14 cellular contexts compared by ENCODE assay signal in genomic region chr3:48543271-48543866, GRCh38. TPM values are rescaled to one million over a fixed set of nuclear protein-coding genes. Genes with fewer than 3 reads are reported as not detected.
DNase-seq lines count a peak whose midpoint lies in the region; ATAC-seq and TF ChIP-seq lines count a peak whose summit lies in the region.
"Had no signal": no experiment of that assay in that cellular context is flagged by ENCODE, and none has a peak within 500 bp of the region (broad histone marks: within the 10 kb centered on the region; RNA-seq: fewer than 3 reads in every experiment).

No MANE protein-coding gene starts in this region.

- H3K27ac Mint-ChIP-seq in neural progenitor cell = no peak overlapping the region
- H3K27ac Mint-ChIP-seq: activated CD8-positive, alpha-beta T cell treated with anti-CD3 and anti-CD28 coated beads, Interleukin-2, amount 10 ng/mL, durations not matched to agents 7 days and 5 days; GM23338 had no signal

- H3K79me2 ChIP-seq in neural progenitor cell (ENCODE audit: low read depth) = no peaks in the 10 kb centered on the region

- no peaks in the 10 kb centered on the region for H3K4me1 Mint-ChIP-seq in neural progenitor cell
- H3K4me1 Mint-ChIP-seq: GM23338 had no signal

- H3F3A ChIP-seq in neural progenitor cell (ENCODE audit: low read depth) = peaks cover 8% of the 10 kb centered on the region

- H3K9me3 Mint-ChIP-seq in neural progenitor cell = no peaks in the 10 kb centered on the region
- H3K9me3 Mint-ChIP-seq: GM23338 had no signal

- H3K9ac ChIP-seq in neural progenitor cell = no peak overlapping the region

- no peak overlapping the region for H2AFZ ChIP-seq in neural progenitor cell (replicated peaks)
- H2AFZ ChIP-seq: GM23338 had no signal

- H3K36me3 ChIP-seq in adrenal gland (replicated peaks in 1 of 2) (peaks cover 0 to 4% of the 10 kb centered on the region in 2 donors), neural progenitor cell (no peaks in the 10 kb centered on the region)

- H4K20me1 ChIP-seq in neural progenitor cell (ENCODE audit: low read depth) = no peaks in the 10 kb centered on the region

- no peaks in the 10 kb centered on the region for H3K27me3 ChIP-seq in adrenal gland
- no peaks in the 10 kb centered on the region for H3K27me3 ChIP-seq in neural progenitor cell
- H3K27me3 ChIP-seq: Peyer's patch had no signal

- no peak overlapping the region for H3K4me3 ChIP-seq in adrenal gland
- H3K4me3 ChIP-seq in neural progenitor cell = no peak overlapping the region
- H3K4me3 ChIP-seq: GM23338, Peyer's patch had no signal

- TF ChIP-seq POLR2A in adrenal gland (IDR thresholded peaks at IDR 0.05) = no peak

- 42 to 61% (median 57%) methylated on average over 7 to 9 of the region's 9 CpGs for WGBS in adrenal gland, 4 donors

- H3K4me1 ChIP-seq in adrenal gland (replicated peaks in 1 of 2) (peaks cover 0 to 3% of the 10 kb centered on the region in 2 donors), neural progenitor cell (no peaks in the 10 kb centered on the region)
- H3K4me1 ChIP-seq: Peyer's patch had no signal

- H3K4me3 Mint-ChIP-seq in neural progenitor cell = no peak overlapping the region
- H3K4me3 Mint-ChIP-seq: activated CD8-positive, alpha-beta T cell treated with anti-CD3 and anti-CD28 coated beads, Interleukin-2, amount 10 ng/mL, durations not matched to agents 7 days and 5 days; GM23338 had no signal

- no peak overlapping the region for H3K27ac ChIP-seq in adrenal gland
- no peak overlapping the region for H3K27ac ChIP-seq in neural progenitor cell
- H3K27ac ChIP-seq: Peyer's patch had no signal

- H3K27me3 Mint-ChIP-seq in neural progenitor cell (ENCODE audit: insufficient read depth, low read depth) = peaks cover 5% of the 10 kb centered on the region

- intact Hi-C loops in adrenal gland (cut with DNase I) = no loop called here

- ATAC-seq in HG03175 (IDR thresholded peaks at IDR 0.05; ENCODE audit: unreplicated experiment) = no peak
- ATAC-seq: activated CD8-positive, alpha-beta T cell treated with anti-CD3 and anti-CD28 coated beads, Interleukin-2, amount 10 ng/mL, durations not matched to agents 7 days and 5 days; GM23338 had no signal

- H3K4me2 ChIP-seq in neural progenitor cell = no peak overlapping the region
- H3K4me2 ChIP-seq: GM23338 had no signal

- peak; percentile 43 for DNase-seq in AG08395 (ENCODE audit: low spot score)
- peak; percentile 69 to 76 for DNase-seq in Kasumi-1 (lab: John Stamatoyannopoulos, UW)
- DNase-seq in adrenal gland = peak in 5 of 7 donors; percentile 28 to 81 (median 56)
- peak; percentile 7 for DNase-seq in midbrain (lab: John Stamatoyannopoulos, UW)
- no peak for DNase-seq in NK-92 (lab: John Stamatoyannopoulos, UW; ENCODE audit: unreplicated experiment)
- no peak for DNase-seq in neural progenitor cell (ENCODE audit: low spot score)
- no peak for DNase-seq in LoVo (ENCODE audit: low spot score)
- DNase-seq: activated CD8-positive, alpha-beta T cell treated with anti-CD3 and anti-CD28 coated beads, Interleukin-2, amount 10 ng/mL, durations not matched to agents 7 days and 5 days; NCI-H345; T1000 had no signal

- no peaks in the 10 kb centered on the region for H3K9me3 ChIP-seq in adrenal gland (replicated peaks in 1 of 3)
- H3K9me3 ChIP-seq in neural progenitor cell (ENCODE audit: low read depth) = no peaks in the 10 kb centered on the region
- H3K9me3 ChIP-seq: Peyer's patch had no signal

- TF ChIP-seq CTCF in adrenal gland (IDR thresholded peaks at IDR 0.05) = no peak
- no peak for TF ChIP-seq CTCF in neural progenitor cell (IDR thresholded peaks at IDR 0.05)

- H3K36me3 Mint-ChIP-seq in neural progenitor cell = peaks cover 34% of the 10 kb centered on the region

RNA-seq across cellular contexts. Expression of gene PFKFB4, which starts 13.2 kb away (rescaled TPM):
- total RNA-seq in adrenal gland (10 to 100 TPM in 1 of 8 donors, 1 to 10 TPM in 7; 2.0 to 10.2 (median 4.3) TPM), neural progenitor cell (ENCODE audit: low replicate concordance) (59.5 and 102 TPM in 2 replicates)
- 1 to 10 TPM; 1.8 to 5.6 (median 4.5) TPM for polyA plus RNA-seq in adrenal gland

RNA-seq across cellular contexts. Expression of gene UCN2, which starts 20.2 kb away (rescaled TPM):
- total RNA-seq in adrenal gland (under 1 TPM in 1 of 8 donors, not detected in 7; 0.14 TPM), neural progenitor cell (ENCODE audit: low replicate concordance) (0.34 TPM in 1 of 2 replicates, not detected in the other)
- under 1 TPM in 2 of 3 donors, not detected in 1; 0.20 to 0.32 TPM for polyA plus RNA-seq in adrenal gland
- total RNA-seq: activated CD8-positive, alpha-beta T cell treated with anti-CD3 and anti-CD28 coated beads, Interleukin-2, amount 10 ng/mL, durations not matched to agents 7 days and 5 days; lung microvascular endothelial cell had no signal
- polyA plus RNA-seq: GM23338 had no signal

RNA-seq across cellular contexts. Expression of gene SHISA5, which starts 39.4 kb away (rescaled TPM):
- total RNA-seq in adrenal gland (100 to 1,000 TPM; 110 to 167 (median 133) TPM), neural progenitor cell (ENCODE audit: low replicate concordance) (54.8 and 133 TPM in 2 replicates)
- polyA plus RNA-seq in adrenal gland = 10 to 100 TPM; 77.2 to 89.4 (median 85.6) TPM

RNA-seq across cellular contexts. Expression of gene COL7A1, which starts 51.8 kb away (rescaled TPM):
- total RNA-seq in adrenal gland (1 to 10 TPM in 7 of 8 donors, under 1 TPM in 1; 0.36 to 6.6 (median 2.2) TPM), neural progenitor cell (ENCODE audit: low replicate concordance) (3.0 and 13.3 TPM in 2 replicates)
- 10 to 100 TPM in 2 of 3 donors, under 1 TPM in 1; 0.35 to 66.9 (median 23.2) TPM for polyA plus RNA-seq in adrenal gland

Comparison
In these comparisons a context has a peak if more than half of its experiments do, and no peak if none do; other contexts are left out.
1. DNase-seq: peak in AG08395 (single experiment), Kasumi-1 (2 of 2), adrenal gland (5 of 7) and midbrain (single experiment); none in NK-92 (single experiment), neural progenitor cell (single experiment) and LoVo (single experiment).